Comparison of ENCODE assay signal across 1 cellular context in genomic region chr3:166060789-166061479, GRCh38.
TF ChIP-seq lines count a peak whose summit lies in the region.

No MANE protein-coding gene starts in this region.

TF ChIP-seq in HepG2, 621 proteins besides CTCF, POLR2A, EP300 and RAD21 (continued from another document):
- TF ChIP-seq YEATS2 (CRISPR knock-in tag; IDR thresholded peaks at IDR 0.05; ENCODE audit: borderline replicate concordance) (no peak), ZNF788 (CRISPR knock-in tag; IDR thresholded peaks at IDR 0.05; ENCODE audit: borderline replicate concordance) (no peak), ZNF644 (CRISPR knock-in tag; IDR thresholded peaks at IDR 0.05; ENCODE audit: low read depth) (no peak), ZNF549 (CRISPR knock-in tag; IDR thresholded peaks at IDR 0.05) (no peak), ZNF20 (CRISPR knock-in tag; IDR thresholded peaks at IDR 0.05) (no peak), ATF7-NPFF (CRISPR knock-in tag; IDR thresholded peaks at IDR 0.05; ENCODE audit: low read depth) (no peak), ZBTB42 (CRISPR knock-in tag; IDR thresholded peaks at IDR 0.05) (no peak)
